ENCODE assay signal across 8 cellular contexts in the genomic region with DNA sequence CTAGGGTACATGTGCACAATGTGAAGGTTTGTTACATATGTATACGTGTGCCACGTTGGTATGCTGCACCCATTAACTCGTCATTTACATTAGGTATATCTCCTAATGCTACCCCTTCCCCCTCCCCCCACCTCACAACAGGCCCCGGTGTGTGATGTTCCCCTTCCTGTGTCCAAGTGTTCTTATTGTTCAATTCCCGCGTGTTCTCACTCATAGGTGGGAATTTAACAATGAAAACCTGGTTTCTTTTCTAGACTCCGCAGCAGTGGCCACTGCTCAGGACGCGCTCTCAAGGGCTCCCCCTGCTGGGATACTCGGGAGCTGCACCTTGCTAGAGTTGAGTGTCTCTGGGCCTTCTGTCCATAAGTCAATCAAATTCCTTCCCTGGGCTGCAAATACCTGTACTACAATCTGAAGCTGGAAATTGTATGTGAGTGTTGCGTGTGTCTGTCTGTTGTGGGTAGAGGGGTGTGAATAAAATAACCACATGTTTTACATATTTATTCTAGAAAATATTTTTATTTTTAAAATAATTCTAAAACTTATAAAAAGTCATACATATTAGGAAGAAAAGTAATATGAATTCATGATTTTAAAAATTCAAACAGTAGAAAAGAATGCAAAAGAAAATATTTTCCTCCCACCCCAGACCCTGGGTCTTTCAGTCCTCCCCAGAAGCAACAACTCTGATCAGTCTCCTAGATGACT. TPM values are rescaled to one million over a fixed set of nuclear protein-coding genes. Genes with fewer than 3 reads are reported as not detected.
DNase-seq lines count a peak whose midpoint lies in the region; ATAC-seq and TF ChIP-seq lines count a peak whose summit lies in the region.

No MANE protein-coding gene starts in this region.

- H3K9ac ChIP-seq in rectal smooth muscle tissue (ENCODE audit: low read length), result no peak overlapping the region

- TF ChIP-seq POLR2A in adrenal gland (IDR thresholded peaks at IDR 0.05), result no peak
- no peak for TF ChIP-seq POLR2A in uterus (IDR thresholded peaks at IDR 0.05)

- WGBS in adrenal gland, 4 donors, result 0 to 2% (median 1%) methylated on average over 11 of the region's 11 CpGs

- TF ChIP-seq CTCF in AG04449 (IDR thresholded peaks at IDR 0.05; ENCODE audit: insufficient read depth, low read length, missing control alignments), result peak; percentile 91
- peak; percentile 84 to 95 (median 90) for TF ChIP-seq CTCF in adrenal gland (IDR thresholded peaks at IDR 0.05)
- TF ChIP-seq CTCF in right atrium auricular region (IDR thresholded peaks at IDR 0.05), result peak; percentile 97 to 99
- peak; percentile 84 to 97 (median 89) for TF ChIP-seq CTCF in uterus (IDR thresholded peaks at IDR 0.05)

- no peak for DNase-seq in AG04449 (ENCODE audit: low read depth, low spot score)
- DNase-seq in NCI-H1417 (lab: John Stamatoyannopoulos, UW), result peak; percentile 78 to 90 (median 87)
- peak; percentile 79 for DNase-seq in T follicular helper cell (ENCODE audit: low read depth)
- DNase-seq in adrenal gland, result peak; percentile 80 to 96 (median 90)
- DNase-seq in right atrium auricular region (ENCODE audit: low spot score), result peak; percentile 90
- DNase-seq in uterus, result peak; percentile 79 to 86

- H3K36me3 ChIP-seq in adrenal gland (replicated peaks in 1 of 2) (no peaks in the 10 kb centered on the region), right atrium auricular region (no peaks in the 10 kb centered on the region), rectal smooth muscle tissue (ENCODE audit: control insufficient read depth, insufficient read depth, low read length) (no peaks in the 10 kb centered on the region), uterus (no peaks in the 10 kb centered on the region)

- H3K4me3 ChIP-seq in AG04449 (ENCODE audit: low read depth, low read length), result peak overlapping the region; percentile 23; the same call in 1 of the 2 replicates
- peak overlapping the region in 2 of 4 donors; percentile 25 to 59 for H3K4me3 ChIP-seq in adrenal gland
- H3K4me3 ChIP-seq in right atrium auricular region, result peak overlapping the region; percentile 10 to 36
- H3K4me3 ChIP-seq in rectal smooth muscle tissue (ENCODE audit: low read length), result peak overlapping the region; percentile 46
- H3K4me3 ChIP-seq in uterus, result peak overlapping the region in 1 of 2 donors; percentile 25

- no peaks in the 10 kb centered on the region for H3K4me1 ChIP-seq in adrenal gland (replicated peaks in 1 of 2)
- no peaks in the 10 kb centered on the region for H3K4me1 ChIP-seq in right atrium auricular region
- H3K4me1 ChIP-seq in rectal smooth muscle tissue (ENCODE audit: control insufficient read depth, insufficient read depth, low read length), result no peaks in the 10 kb centered on the region
- no peaks in the 10 kb centered on the region for H3K4me1 ChIP-seq in uterus

- CTCF ChIA-PET in AG04449 (lab: Yijun Ruan, JAX), result interaction anchor here (0.5 to 17.2 kb wide), 39 partner anchors 9 to 351 kb away, joined by 3 to 662 read pairs (median 6); a partner anchor contains a TSS

- H3K27ac ChIP-seq in adrenal gland (no peak overlapping the region), right atrium auricular region (no peak overlapping the region), rectal smooth muscle tissue (ENCODE audit: low read depth, low read length) (no peak overlapping the region), uterus (no peak overlapping the region)

- POLR2A ChIA-PET in AG04449 (lab: Yijun Ruan, JAX), result interaction anchor here (0.5 to 2.5 kb wide), 3 partner anchors 9 to 149 kb away, joined by 3 to 11 read pairs (median 3); no protein-coding TSS in a partner anchor

- intact Hi-C loops in adrenal gland (cut with DNase I) (no loop called here), uterus (cut with DNase I; ENCODE audit: low total_unique reads) (no loop called here)

- H3K27me3 ChIP-seq in adrenal gland, result no peaks in the 10 kb centered on the region
- no peaks in the 10 kb centered on the region for H3K27me3 ChIP-seq in right atrium auricular region
- no peaks in the 10 kb centered on the region for H3K27me3 ChIP-seq in rectal smooth muscle tissue (ENCODE audit: control insufficient read depth, insufficient read depth, low read length)
- H3K27me3 ChIP-seq in uterus, result no peaks in the 10 kb centered on the region

- peak; percentile 80 for ATAC-seq in GM19438 (IDR thresholded peaks at IDR 0.05; ENCODE audit: low read depth, unreplicated experiment)

- H3K9me3 ChIP-seq in adrenal gland (replicated peaks in 1 of 3), result no peaks in the 10 kb centered on the region
- H3K9me3 ChIP-seq in right atrium auricular region, result no peaks in the 10 kb centered on the region
- no peaks in the 10 kb centered on the region for H3K9me3 ChIP-seq in uterus

RNA-seq across cellular contexts. Expression of a gene that starts 8.2 kb away (rescaled TPM):
- total RNA-seq in adrenal gland (10 to 100 TPM; 23.5 to 36.9 (median 27.3) TPM), right atrium auricular region (10 to 100 TPM; 13.0 to 18.9 TPM), uterus (10 to 100 TPM in 3 of 4 donors, 1 to 10 TPM in 1; 9.2 to 44.2 (median 41.5) TPM)
- 10 to 100 TPM; 12.6 to 49.8 (median 15.2) TPM for polyA plus RNA-seq in adrenal gland

RNA-seq across cellular contexts. Expression of a gene that starts 9.2 kb away (rescaled TPM):
- under 1 TPM in 4 of 8 donors, not detected in 4; 0.16 to 0.28 (median 0.21) TPM for total RNA-seq in adrenal gland
- polyA plus RNA-seq in adrenal gland, result under 1 TPM in 2 of 3 donors, not detected in 1; 0.13 to 0.16 TPM
- 1 to 10 TPM in 1 of 2 donors, under 1 TPM in 1; 0.70 to 2.6 TPM for total RNA-seq in right atrium auricular region
- 1 to 10 TPM in 1 of 4 donors, under 1 TPM in 1, not detected in 2; 0.37 to 1.9 TPM for total RNA-seq in uterus

RNA-seq across cellular contexts. Expression of a gene that starts 35.5 kb away (rescaled TPM):
- 100 to 1,000 TPM in 1 of 8 donors, 10 to 100 TPM in 7; 37.2 to 100 (median 83.7) TPM for total RNA-seq in adrenal gland
- 10 to 100 TPM; 31.0 to 60.1 (median 35.3) TPM for polyA plus RNA-seq in adrenal gland
- total RNA-seq in right atrium auricular region, result 10 to 100 TPM; 33.2 to 53.9 TPM
- 10 to 100 TPM; 11.5 to 80.4 (median 52.8) TPM for total RNA-seq in uterus
